ENCODE assay signal across 1 cellular context in genomic region chr3:12868039-12869024, GRCh38.
TF ChIP-seq lines count a peak whose summit lies in the region.

No MANE protein-coding gene starts in this region.

TF ChIP-seq in K562, 482 proteins besides CTCF, POLR2A, EP300 and RAD21 (continued from another document and continues in another):
- TF ChIP-seq BCOR (IDR thresholded peaks at IDR 0.05) (peak; percentile 66), HMGXB4 (CRISPR knock-in tag; IDR thresholded peaks at IDR 0.05) (peak; percentile 75; the same call in 1 of the 2 replicates), E2F6 (IDR thresholded peaks at IDR 0.05; ENCODE audit: borderline replicate concordance in 1 of 2, extremely low read depth in 1 of 2, insufficient read depth in 1 of 2, insufficient read length in 1 of 2, low read depth in 1 of 2, low read length in 1 of 2, poor library complexity in 1 of 2, severe bottlenecking in 1 of 2) (peak; percentile 22 to 47), PBX2 (CRISPR knock-in tag; IDR thresholded peaks at IDR 0.05; ENCODE audit: low read depth) (no peak), PBX2 (tag; conservative IDR thresholded peaks at IDR 0.05; ENCODE audit: low read depth) (peak; percentile 76), ZBTB40 (IDR thresholded peaks at IDR 0.05) (peak; percentile 54; the same call in 1 of the 2 replicates), ZBTB40 (CRISPR knock-in tag; IDR thresholded peaks at IDR 0.05) (no peak), ZNF644 (tag; IDR thresholded peaks at IDR 0.05; ENCODE audit: low read depth) (no peak), CC2D1A (IDR thresholded peaks at IDR 0.05) (peak; percentile 84), POLR2AphosphoS5 (IDR thresholded peaks at IDR 0.05; ENCODE audit: control insufficient read depth, insufficient read depth, low read depth, low read length) (0 out of 2 replicates have a peak, but pooled peaks have one; percentile 23), L3MBTL2 (IDR thresholded peaks at IDR 0.05) (peak; percentile 92), SAFB (IDR thresholded peaks at IDR 0.05; ENCODE audit: borderline replicate concordance, low read depth, low read length) (0 out of 2 replicates have a peak, but pooled peaks have one; percentile 21), SMARCE1 (IDR thresholded peaks at IDR 0.05) (peak; percentile 85), E2F1 (CRISPR knock-in tag; IDR thresholded peaks at IDR 0.05) (peak; percentile 79), ZNF668 (CRISPR knock-in tag; IDR thresholded peaks at IDR 0.05) (no peak), TOE1 (IDR thresholded peaks at IDR 0.05; ENCODE audit: borderline replicate concordance) (no peak; the same call in none of the 2 replicates), TOE1 (CRISPR knock-in tag; IDR thresholded peaks at IDR 0.05; ENCODE audit: borderline replicate concordance, low read depth) (peak; percentile 73; the same call in 1 of the 2 replicates), TFAP4 (CRISPR knock-in tag; IDR thresholded peaks at IDR 0.05; ENCODE audit: borderline replicate concordance) (peak; percentile 89; the same call in 1 of the 2 replicates), ZNF121 (CRISPR knock-in tag; conservative IDR thresholded peaks at IDR 0.05) (no peak), U2AF2 (optimal IDR thresholded peaks at IDR 0.05; ENCODE audit: low read depth, low read length) (no peak), ZNF143 (CRISPR knock-in tag; IDR thresholded peaks at IDR 0.05) (peak; percentile 17; the same call in 1 of the 2 replicates), BRF1 (IDR thresholded peaks at IDR 0.05; ENCODE audit: borderline replicate concordance, extremely low read depth, insufficient read length) (no peak), MLX (CRISPR knock-in tag; conservative IDR thresholded peaks at IDR 0.05) (0 out of 4 replicates have a peak, but pooled peaks of 1 of the 2 experiments have one; percentile 81), PRMT5 (CRISPR knock-in tag; IDR thresholded peaks at IDR 0.05) (no peak), ZFX (CRISPR knock-in tag; IDR thresholded peaks at IDR 0.05) (peak; percentile 90), SNIP1 (IDR thresholded peaks at IDR 0.05; ENCODE audit: low read depth) (no peak), ARID3A (IDR thresholded peaks at IDR 0.05; ENCODE audit: borderline replicate concordance, low read depth, low read length) (peak; percentile 51; the same call in 1 of the 2 replicates), XRCC5 (IDR thresholded peaks at IDR 0.05; ENCODE audit: low read depth, low read length) (peak; percentile 89), ZNF583 (CRISPR knock-in tag; IDR thresholded peaks at IDR 0.05) (peak; percentile 77), SMARCC2 (IDR thresholded peaks at IDR 0.05; ENCODE audit: low read depth) (no peak), ESRRB (CRISPR knock-in tag; IDR thresholded peaks at IDR 0.05; ENCODE audit: borderline replicate concordance) (no peak), AFF4 (CRISPR knock-in tag; IDR thresholded peaks at IDR 0.05) (peak; percentile 93)
